ENCODE assay signal across 15 cellular contexts in genomic region chr1:33354707-33355276, GRCh38. TPM values are rescaled to one million over a fixed set of nuclear protein-coding genes. Genes with fewer than 3 reads are reported as not detected.
A peak's percentile ranks its signal among the peaks of the same experiment; 100 is the strongest.
DNase-seq lines count a peak whose midpoint lies in the region; ATAC-seq and TF ChIP-seq lines count a peak whose summit lies in the region.
"Had no signal": no experiment of that assay in that cellular context is flagged by ENCODE, and none has a peak within 500 bp of the region (broad histone marks: within the 10 kb centered on the region; RNA-seq: fewer than 3 reads in every experiment).

No MANE protein-coding gene starts in this region.

- no peak for DNase-seq in MCF 10A (ENCODE audit: unreplicated experiment)
- DNase-seq in breast epithelium (ENCODE audit: low spot score in 2 of 2): no peak
- DNase-seq in mesenchymal stem cell: no peak
- DNase-seq in osteocyte (ENCODE audit: extremely low spot score, unreplicated experiment): peak; percentile 51
- no peak for DNase-seq in H7
- DNase-seq in head of caudate nucleus: no peak
- DNase-seq: CD4-positive, CD25-positive, alpha-beta regulatory T cell; DMS53 had no signal

- peaks cover 16% of the 10 kb centered on the region for H3K79me1 ChIP-seq in mesenchymal stem cell (replicated peaks; ENCODE audit: low read length, poor library complexity, severe bottlenecking)

- BruUV-seq in MCF 10A (replicated peaks; lab: Mats Ljungman, UMichigan): no TSS peak

- H3K4ac ChIP-seq in mesenchymal stem cell (ENCODE audit: low read depth in 1 of 2, low read length in 2 of 2): peak overlapping the region in 1 of 2 experiments; percentile 53

- H3K9me3 ChIP-seq in breast epithelium (no peaks in the 10 kb centered on the region), mesenchymal stem cell (ENCODE audit: control insufficient read depth, low read length) (no peaks in the 10 kb centered on the region)

- H3K36me3 ChIP-seq in breast epithelium: no peaks in the 10 kb centered on the region
- H3K36me3 ChIP-seq in mesenchymal stem cell (ENCODE audit: control insufficient read depth in 1 of 2, insufficient read depth in 2 of 2, low read depth in 1 of 2, low read length in 2 of 2): peaks cover 31 to 81% of the 10 kb centered on the region in 2 experiments
- H3K36me3 ChIP-seq in H7 (replicated peaks; ENCODE audit: control insufficient read depth, insufficient read depth, low read length): no peaks in the 10 kb centered on the region

- no peak for ATAC-seq in HG03565 (IDR thresholded peaks at IDR 0.05; ENCODE audit: unreplicated experiment)
- ATAC-seq: HCT116 had no signal

- H3K27ac Mint-ChIP-seq in MCF 10A (ENCODE audit: low read depth, unreplicated experiment): peak overlapping the region; percentile 37
- H3K27ac Mint-ChIP-seq in osteocyte (ENCODE audit: unreplicated experiment): no peak overlapping the region
- H3K27ac Mint-ChIP-seq: CD4-positive, CD25-positive, alpha-beta regulatory T cell had no signal

- POLR2A ChIA-PET in MCF 10A (lab: Yijun Ruan, JAX): interaction anchor here (0.7 kb wide), 1 partner anchor 1671 kb away, joined by 3 read pairs; no protein-coding TSS in a partner anchor

- H3K27me3 Mint-ChIP-seq in MCF 10A (ENCODE audit: insufficient read depth, unreplicated experiment): no peaks in the 10 kb centered on the region
- no peaks in the 10 kb centered on the region for H3K27me3 Mint-ChIP-seq in osteocyte (ENCODE audit: unreplicated experiment)
- H3K27me3 Mint-ChIP-seq: IgD-negative memory B cell had no signal

- no peak overlapping the region for H2BK120ac ChIP-seq in mesenchymal stem cell (ENCODE audit: low read depth, low read length)

- H3K9me3 Mint-ChIP-seq in MCF 10A (ENCODE audit: unreplicated experiment): no peaks in the 10 kb centered on the region
- peaks cover 5% of the 10 kb centered on the region for H3K9me3 Mint-ChIP-seq in osteocyte (ENCODE audit: unreplicated experiment)
- H3K9me3 Mint-ChIP-seq: CD4-positive, CD25-positive, alpha-beta regulatory T cell; IgD-negative memory B cell had no signal

- no peak overlapping the region for H3K14ac ChIP-seq in mesenchymal stem cell (ENCODE audit: low read length in 2 of 2)

- TF ChIP-seq CTCF in MCF 10A (IDR thresholded peaks at IDR 0.05; ENCODE audit: unreplicated experiment) (no peak), breast epithelium (IDR thresholded peaks at IDR 0.05) (no peak), osteocyte (IDR thresholded peaks at IDR 0.05) (no peak)

- H3K18ac ChIP-seq in mesenchymal stem cell (ENCODE audit: low read depth in 1 of 2, low read length in 2 of 2): no peak overlapping the region

- intact Hi-C loops in MCF 10A (cut with micrococcal nuclease): no loop called here
- intact Hi-C loops in breast epithelium (cut with DNase I; ENCODE audit: low total_unique reads): no loop called here
- intact Hi-C loops in head of caudate nucleus (cut with DNase I): no loop called here

- CTCF ChIA-PET in MCF 10A (lab: Yijun Ruan, JAX): interaction anchor here (0.9 to 1.3 kb wide), 4 partner anchors 57 to 174 kb away, joined by 3 to 9 read pairs (median 4); no protein-coding TSS in a partner anchor

- H3K4me3 ChIP-seq in breast epithelium: no peak overlapping the region
- no peak overlapping the region for H3K4me3 ChIP-seq in mesenchymal stem cell (ENCODE audit: insufficient read depth in 1 of 2, low read depth in 1 of 2, low read length in 2 of 2)
- H3K4me3 ChIP-seq in H7 (ENCODE audit: insufficient read depth, low read depth, low read length): no peak overlapping the region

- no peak overlapping the region for H3K4me3 Mint-ChIP-seq in MCF 10A (ENCODE audit: unreplicated experiment)
- H3K4me3 Mint-ChIP-seq in osteocyte (ENCODE audit: unreplicated experiment): no peak overlapping the region

- no peak overlapping the region for H2BK12ac ChIP-seq in mesenchymal stem cell (ENCODE audit: low read length in 2 of 2)

- no peak for TF ChIP-seq POLR2A in breast epithelium (IDR thresholded peaks at IDR 0.05)

- H2BK15ac ChIP-seq in mesenchymal stem cell (ENCODE audit: low read depth, poor library complexity, severe bottlenecking): no peak overlapping the region

- peak overlapping the region; percentile 1 for H4K8ac ChIP-seq in mesenchymal stem cell (ENCODE audit: low read length)

- H4K91ac ChIP-seq in mesenchymal stem cell (ENCODE audit: low read length): peak overlapping the region; percentile 28

- no peak overlapping the region for H3K27ac ChIP-seq in breast epithelium
- H3K27ac ChIP-seq in mesenchymal stem cell (ENCODE audit: low read length, poor library complexity, severe bottlenecking): no peak overlapping the region
- H3K27ac ChIP-seq: 22Rv1 had no signal

- H2AFZ ChIP-seq in mesenchymal stem cell (ENCODE audit: low read depth, low read length): no peak overlapping the region

- peaks cover 7% of the 10 kb centered on the region for H3K36me3 Mint-ChIP-seq in MCF 10A (ENCODE audit: insufficient read depth, unreplicated experiment)
- peaks cover 23% of the 10 kb centered on the region for H3K36me3 Mint-ChIP-seq in osteocyte (ENCODE audit: unreplicated experiment)

- no peaks in the 10 kb centered on the region for H3K27me3 ChIP-seq in breast epithelium
- H3K27me3 ChIP-seq in mesenchymal stem cell (ENCODE audit: control insufficient read depth in 1 of 2, insufficient read depth in 1 of 2, low read length in 2 of 2): no peaks in the 10 kb centered on the region
- peaks cover 44% of the 10 kb centered on the region for H3K27me3 ChIP-seq in H7 (ENCODE audit: control insufficient read depth, insufficient read depth, low read length)

- H3K4me1 ChIP-seq in breast epithelium: peaks cover 0 to 4% of the 10 kb centered on the region in 2 donors
- peaks cover 9% of the 10 kb centered on the region for H3K4me1 ChIP-seq in mesenchymal stem cell (ENCODE audit: control insufficient read depth, insufficient read depth, low read depth, low read length)

- peaks cover 8% of the 10 kb centered on the region for H3K4me1 Mint-ChIP-seq in MCF 10A (ENCODE audit: insufficient read depth, unreplicated experiment)
- H3K4me1 Mint-ChIP-seq in osteocyte (ENCODE audit: unreplicated experiment): peaks cover 15% of the 10 kb centered on the region

- 93% methylated on average over 16 of the region's 16 CpGs for WGBS in mesenchymal stem cell

- H2AK5ac ChIP-seq in mesenchymal stem cell (ENCODE audit: low read length, severe bottlenecking): no peak overlapping the region

- H3K9ac ChIP-seq in mesenchymal stem cell (ENCODE audit: low read length): no peak overlapping the region

- H2BK5ac ChIP-seq in mesenchymal stem cell (ENCODE audit: low read depth, low read length, poor library complexity, severe bottlenecking): no peak overlapping the region

- no peak overlapping the region for H3K23ac ChIP-seq in mesenchymal stem cell (ENCODE audit: low read length in 2 of 2)

- no peak overlapping the region for H3K4me2 ChIP-seq in mesenchymal stem cell (ENCODE audit: low read length, poor library complexity, severe bottlenecking)

RNA-seq across cellular contexts. Expression of gene A3GALT2, which starts 33.9 kb away (rescaled TPM):
- total RNA-seq in MCF 10A (2022): 0.32 TPM in 1 of 2 replicates, not detected in the other
- total RNA-seq in breast epithelium: not detected
- 0.04 TPM for polyA plus RNA-seq in mesenchymal stem cell (2013, experiment 1 of 2)
- polyA plus RNA-seq in mesenchymal stem cell (2013, experiment 2 of 2): not detected
- 0.35 TPM in 1 of 2 replicates, not detected in the other for total RNA-seq in osteocyte
- total RNA-seq in H7 (2014; rRNA removed; shearing (Covaris generic)): not detected in 2 replicates
- total RNA-seq: CD4-positive, CD25-positive, alpha-beta regulatory T cell; Daoy; H4 had no signal
- polyA plus RNA-seq: BJ; CD4-positive, CD25-positive, alpha-beta regulatory T cell; IgD-negative memory B cell had no signal
